ENCODE assay signal across 10 cellular contexts in genomic region chr3:153190923-153191322, GRCh38.
"Had no signal": no experiment of that assay in that cellular context is flagged by ENCODE, and none has a peak within 500 bp of the region (broad histone marks: within the 10 kb centered on the region; RNA-seq: fewer than 3 reads in every experiment).

No MANE protein-coding gene starts in this region.

- H3K4me3 ChIP-seq: GM23248, GM23338, HAP-1 had no signal

- H2AFZ ChIP-seq: GM23248, GM23338 had no signal

- H3K4me2 ChIP-seq: GM23338 had no signal

- H3K27ac ChIP-seq: GM23248 had no signal

- H3K9me3 ChIP-seq: HAP-1 had no signal

- DNase-seq: GM23248, H7, H9, HCEC 1CT, HFFc6 had no signal

- FAIRE-seq: H1, H54 had no signal

- H3K9ac ChIP-seq: GM23248 had no signal

- H3K36me3 ChIP-seq: HAP-1 had no signal

- ATAC-seq: GM23338, HCT116 had no signal
